In the genomic region with DNA sequence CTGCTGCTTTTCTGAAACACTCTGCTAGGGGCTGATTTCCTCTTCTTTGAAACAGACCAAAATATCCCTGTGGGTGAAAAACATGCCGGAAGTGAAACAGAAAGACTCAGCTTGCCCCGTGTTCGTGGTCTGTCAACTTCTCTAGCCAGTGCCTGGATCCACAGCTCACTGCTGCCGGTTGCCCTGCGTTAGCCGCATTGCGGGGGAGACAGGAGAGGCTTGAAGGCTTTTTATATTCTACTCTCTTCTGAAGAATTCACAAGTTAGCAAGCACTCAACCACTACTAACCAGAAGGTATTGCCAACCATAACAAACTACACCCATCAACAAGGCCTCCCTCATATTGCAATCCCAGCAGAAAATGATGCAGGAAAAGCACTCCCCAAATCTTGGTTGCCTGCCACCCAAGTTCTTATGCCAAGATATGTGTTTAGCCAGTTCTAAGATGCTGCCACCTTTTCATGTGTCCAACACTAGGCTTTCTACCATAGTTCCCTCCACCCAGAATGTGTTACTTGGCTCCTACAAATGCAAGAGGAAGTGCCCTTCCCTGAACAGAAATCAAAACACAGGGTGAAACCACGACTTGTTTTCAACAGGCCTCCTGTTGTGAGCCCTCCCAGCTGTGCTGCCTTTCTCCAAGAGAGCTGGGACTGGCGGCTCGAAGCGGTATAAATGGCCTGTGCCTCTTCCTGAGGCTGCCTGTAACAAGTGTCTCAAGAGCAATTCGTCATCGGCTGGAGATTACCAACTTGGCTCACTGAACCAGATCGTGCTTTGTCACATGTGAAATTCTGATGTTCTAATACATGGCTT, we compare ENCODE assay signal across 8 cellular contexts.
A peak's percentile ranks its signal among the peaks of the same experiment; 100 is the strongest.
DNase-seq lines count a peak whose midpoint lies in the region; ATAC-seq, FAIRE-seq and TF ChIP-seq lines count a peak whose summit lies in the region.

No MANE protein-coding gene starts in this region.

- peak overlapping the region; percentile 34 to 70 for H3K27ac ChIP-seq in liver (ENCODE audit: low read depth in 1 of 2, low read length in 2 of 2)
- H3K27ac ChIP-seq in HepG2 (ENCODE audit: extremely low read length, insufficient read depth, low read length) = no peak overlapping the region
- H3K27ac ChIP-seq in OCI-LY7 (ENCODE audit: low read depth, low read length, poor library complexity, severe bottlenecking) = peak overlapping the region; percentile 98
- H3K27ac ChIP-seq in psoas muscle = peak overlapping the region; percentile 64

- H3K27me3 ChIP-seq in liver (ENCODE audit: control insufficient read depth in 4 of 4, insufficient read depth in 4 of 4, low read length in 3 of 4) = no peaks in the 10 kb centered on the region
- H3K27me3 ChIP-seq in HepG2 (ENCODE audit: control insufficient read depth in 1 of 2, insufficient read depth in 2 of 2, low read length in 2 of 2) = no peaks in the 10 kb centered on the region
- H3K27me3 ChIP-seq in psoas muscle (ENCODE audit: insufficient read depth in 3 of 3, low read length in 2 of 3) = no peaks in the 10 kb centered on the region

- H3K9me2 ChIP-seq in OCI-LY7 (ENCODE audit: insufficient read depth, low read length) = no peaks in the 10 kb centered on the region

- H3K9me3 ChIP-seq in liver (ENCODE audit: control insufficient read depth in 4 of 4, low read length in 3 of 4) (no peaks in the 10 kb centered on the region), HepG2 (ENCODE audit: low read length) (no peaks in the 10 kb centered on the region), OCI-LY7 (ENCODE audit: low read length) (no peaks in the 10 kb centered on the region), psoas muscle (no peaks in the 10 kb centered on the region)

- H3K79me2 ChIP-seq in HepG2 (ENCODE audit: insufficient read depth, low read length) (no peaks in the 10 kb centered on the region), OCI-LY7 (ENCODE audit: insufficient read depth, low read depth, low read length) (no peaks in the 10 kb centered on the region)

- no peak for TF ChIP-seq POLR2A in HepG2 (IDR thresholded peaks at IDR 0.05; ENCODE audit: insufficient read depth in 1 of 2, low read depth in 2 of 2, low read length in 2 of 2)

- no peaks in the 10 kb centered on the region for H3K27me3 Mint-ChIP-seq in type B pancreatic cell

- in situ Hi-C loops in HepG2 (cut with HindIII; ENCODE audit: extremely low pct_ligation_motif_present, low pct_unique_long_range_greater_than_20kb) = no loop called here

- WGBS in liver = 61% methylated on average over 14 of the region's 14 CpGs
- 57% methylated on average over 12 of the region's 14 CpGs for WGBS in HepG2 (ENCODE audit: low lambda C conversion rate)
- WGBS in psoas muscle, 3 donors = 25 to 39% (median 29%) methylated on average over 14 of the region's 14 CpGs

- ATAC-seq in HepG2 (no peak), HG03135 (IDR thresholded peaks at IDR 0.05; ENCODE audit: unreplicated experiment) (peak; percentile 90), psoas muscle (peak; percentile 28 to 79 (median 69))

- no peak overlapping the region for H3K4me2 ChIP-seq in HepG2 (ENCODE audit: low read depth, low read length)
- H3K4me2 ChIP-seq in OCI-LY7 (ENCODE audit: low read length) = peak overlapping the region; percentile 91

- no peak overlapping the region for H3K4me3 ChIP-seq in liver (ENCODE audit: low read depth in 1 of 3, low read length in 3 of 3)
- H3K4me3 ChIP-seq in HepG2 (replicated peaks in 1 of 3; ENCODE audit: insufficient read depth in 1 of 3, low read depth in 2 of 3, low read length in 3 of 3) = no peak overlapping the region
- peak overlapping the region; percentile 62 for H3K4me3 ChIP-seq in OCI-LY7 (ENCODE audit: low read depth, low read length, poor library complexity, severe bottlenecking)
- H3K4me3 ChIP-seq in psoas muscle = no peak overlapping the region

- H3K4me1 Mint-ChIP-seq in type B pancreatic cell (ENCODE audit: unreplicated experiment) = peaks cover 18% of the 10 kb centered on the region

- POLR2A ChIA-PET in HepG2 (lab: Yijun Ruan, JAX) = no interaction called here
- POLR2A ChIA-PET in OCI-LY7 (lab: Charles Lee) = interaction anchor here (0.7 to 2.3 kb wide), 6 partner anchors 9 to 87 kb away, joined by 3 to 7 read pairs (median 3); no protein-coding TSS in a partner anchor

- intact Hi-C loops in HepG2 (cut with micrococcal nuclease; ENCODE audit: unreplicated experiment) (no loop called here), OCI-LY7 (cut with micrococcal nuclease; ENCODE audit: unreplicated experiment) (loop anchor here (1.0 to 2.0 kb wide), 2 partner anchors 129 to 198 kb away; a partner anchor contains a TSS), psoas muscle (cut with DNase I) (no loop called here)

- H2AFZ ChIP-seq in HepG2 (ENCODE audit: low read length) = no peak overlapping the region
- peak overlapping the region; percentile 93 for H2AFZ ChIP-seq in OCI-LY7 (ENCODE audit: low read length)

- CTCF ChIA-PET in HepG2 (lab: Yijun Ruan, JAX; ENCODE audit: low intra/inter-chr PET ratio, low total read pairs) (no interaction called here), OCI-LY7 (lab: Charles Lee; ENCODE audit: unreplicated experiment) (interaction anchor here (0.6 to 1.4 kb wide), 2 partner anchors 22 to 198 kb away, joined by 3 to 4 read pairs; no protein-coding TSS in a partner anchor)

- FAIRE-seq in HepG2 (lab: Jason Lieb, UNC) = no peak

- TF ChIP-seq CTCF in liver (IDR thresholded peaks at IDR 0.05; ENCODE audit: low read depth, low read length, missing input control) (no peak), HepG2 (CRISPR knock-in tag; IDR thresholded peaks at IDR 0.05) (no peak), OCI-LY7 (conservative IDR thresholded peaks at IDR 0.05; ENCODE audit: low read length) (no peak), psoas muscle (IDR thresholded peaks at IDR 0.05) (no peak), type B pancreatic cell (conservative IDR thresholded peaks at IDR 0.05) (no peak)

- H3K9me3 Mint-ChIP-seq in type B pancreatic cell = peaks cover 6% of the 10 kb centered on the region

- BruUV-seq in HepG2 (replicated peaks; lab: Mats Ljungman, UMichigan) (no TSS peak), OCI-LY7 (replicated peaks; lab: Mats Ljungman, UMichigan) (TSS peak; percentile 71)

- DNase-seq in HepG2 (ENCODE audit: low spot score) = no peak
- peak; percentile 91 for DNase-seq in OCI-LY7 (ENCODE audit: low spot score)
- DNase-seq in activated gamma-delta T cell treated with anti-CD3 and anti-CD28 coated beads, Interleukin-2, amount 50 U/mL, for 16 hours (ENCODE audit: low read depth) = peak; percentile 65
- peak; percentile 69 for DNase-seq in germinal center (ENCODE audit: low spot score)
- DNase-seq in psoas muscle = peak; percentile 72 to 74
- no peak for DNase-seq in type B pancreatic cell (ENCODE audit: extremely low spot score, unreplicated experiment)

- H3K36me3 Mint-ChIP-seq in type B pancreatic cell = no peaks in the 10 kb centered on the region

- no peak for TF ChIP-seq EP300 in HepG2 (IDR thresholded peaks at IDR 0.05; ENCODE audit: low read depth in 2 of 2, low read length in 2 of 2)
- TF ChIP-seq EP300 in HepG2 (CRISPR knock-in tag; IDR thresholded peaks at IDR 0.05; ENCODE audit: borderline replicate concordance) = no peak

- no peaks in the 10 kb centered on the region for H3K36me3 ChIP-seq in liver (ENCODE audit: control insufficient read depth in 4 of 4, insufficient read depth in 3 of 4, low read depth in 1 of 4, low read length in 3 of 4)
- H3K36me3 ChIP-seq in HepG2 (replicated peaks in 1 of 2; ENCODE audit: control insufficient read depth in 1 of 2, insufficient read depth in 2 of 2, low read length in 2 of 2) = no peaks in the 10 kb centered on the region
- H3K36me3 ChIP-seq in OCI-LY7 (ENCODE audit: insufficient read depth, low read length) = no peaks in the 10 kb centered on the region
- no peaks in the 10 kb centered on the region for H3K36me3 ChIP-seq in psoas muscle (ENCODE audit: insufficient read depth in 1 of 2, low read depth in 1 of 2)

- H3K27ac Mint-ChIP-seq in type B pancreatic cell = peak overlapping the region; percentile 20

- H4K20me1 ChIP-seq in HepG2 (ENCODE audit: insufficient read depth, low read length) (no peaks in the 10 kb centered on the region), OCI-LY7 (ENCODE audit: insufficient read depth, low read length) (no peaks in the 10 kb centered on the region)

- H3K4me3 Mint-ChIP-seq in type B pancreatic cell = no peak overlapping the region

- H3K9ac ChIP-seq in liver (ENCODE audit: low read depth in 1 of 2, low read length in 2 of 2) (no peak overlapping the region), HepG2 (ENCODE audit: insufficient read depth, low read depth, low read length) (no peak overlapping the region)

- TF ChIP-seq RAD21 in liver (IDR thresholded peaks at IDR 0.05) (peak in 1 of 2 donors; percentile 28), HepG2 (CRISPR knock-in tag; IDR thresholded peaks at IDR 0.05) (no peak)

- H3K4me1 ChIP-seq in liver (ENCODE audit: control insufficient read depth in 4 of 4, insufficient read depth in 4 of 4, low read length in 3 of 4) (peaks cover 0 to 5% (median 0%) of the 10 kb centered on the region in 4 donors), HepG2 (ENCODE audit: insufficient read depth, low read length) (no peaks in the 10 kb centered on the region), OCI-LY7 (ENCODE audit: insufficient read depth, low read length, poor library complexity, severe bottlenecking) (peaks cover 37% of the 10 kb centered on the region), psoas muscle (peaks cover 9% of the 10 kb centered on the region)

TF ChIP-seq in liver, 16 proteins besides CTCF, POLR2A, EP300 and RAD21 (continues in another document):
- no peak for TF ChIP-seq YY1 (IDR thresholded peaks at IDR 0.05)

TF ChIP-seq in HepG2, 621 proteins besides CTCF, POLR2A, EP300 and RAD21 (continues in another document):
- TF ChIP-seq NR1H2 (CRISPR knock-in tag; IDR thresholded peaks at IDR 0.05; ENCODE audit: borderline replicate concordance, low read depth) = no peak
- no peak for TF ChIP-seq JUNB (CRISPR knock-in tag; IDR thresholded peaks at IDR 0.05; ENCODE audit: borderline replicate concordance)
- TF ChIP-seq NFKB2 (CRISPR knock-in tag; IDR thresholded peaks at IDR 0.05; ENCODE audit: borderline replicate concordance) = no peak

Comparison
In these comparisons a context has a peak if more than half of its experiments do, and no peak if none do; other contexts are left out.
1. DNase-seq: peak in OCI-LY7 (single experiment), activated gamma-delta T cell treated with anti-CD3 and anti-CD28 coated beads, Interleukin-2, amount 50 U/mL, for 16 hours (single experiment), germinal center (single experiment) and psoas muscle (2 of 2); none in HepG2 (single experiment) and type B pancreatic cell (single experiment).